1 cellular context compared by ENCODE assay signal in genomic region chr16:58515125-58515870, GRCh38.
TF ChIP-seq lines count a peak whose summit lies in the region.

SETD6 (plus strand) TSS chr16:58515517; CDS start chr16:58515538, 21 bp downstream.

TF ChIP-seq in HepG2, 621 proteins besides CTCF, POLR2A, EP300 and RAD21 (continued from another document and continues in another):
- no peak for TF ChIP-seq ZNF3 (CRISPR knock-in tag; IDR thresholded peaks at IDR 0.05)
- TF ChIP-seq SALL1 (CRISPR knock-in tag; IDR thresholded peaks at IDR 0.05), result peak; percentile 95
- peak; percentile 100 for TF ChIP-seq KDM2A (CRISPR knock-in tag; IDR thresholded peaks at IDR 0.05; ENCODE audit: borderline replicate concordance, low read depth)
- TF ChIP-seq ZNF83 (CRISPR knock-in tag; IDR thresholded peaks at IDR 0.05; ENCODE audit: borderline replicate concordance), result no peak
- TF ChIP-seq MED13 (CRISPR knock-in tag; IDR thresholded peaks at IDR 0.05), result no peak; the same call in none of the 2 replicates
- TF ChIP-seq NFIC (IDR thresholded peaks at IDR 0.05; ENCODE audit: low read length), result no peak; the same call in 1 of the 2 replicates
- TF ChIP-seq E2F2 (CRISPR knock-in tag; IDR thresholded peaks at IDR 0.05; ENCODE audit: borderline replicate concordance), result no peak
- TF ChIP-seq ARNT2 (CRISPR knock-in tag; IDR thresholded peaks at IDR 0.05; ENCODE audit: low read depth), result peak; percentile 99
- peak; percentile 94 for TF ChIP-seq ZNF30 (CRISPR knock-in tag; IDR thresholded peaks at IDR 0.05)
- peak; percentile 42; the same call in 1 of the 2 replicates for TF ChIP-seq ZNF691 (CRISPR knock-in tag; IDR thresholded peaks at IDR 0.05; ENCODE audit: borderline replicate concordance, low read depth)
- TF ChIP-seq ZNF251 (CRISPR knock-in tag; IDR thresholded peaks at IDR 0.05), result no peak
- peak; percentile 88; the same call in 1 of the 2 replicates for TF ChIP-seq ZSCAN20 (CRISPR knock-in tag; IDR thresholded peaks at IDR 0.05; ENCODE audit: borderline replicate concordance)
- TF ChIP-seq HNF4A (CRISPR knock-in tag; IDR thresholded peaks at IDR 0.05), result peak; percentile 52
- 0 out of 2 replicates have a peak, but pooled peaks have one; percentile 43 for TF ChIP-seq ZNF512B (CRISPR knock-in tag; IDR thresholded peaks at IDR 0.05; ENCODE audit: borderline replicate concordance)
- peak; percentile 96 for TF ChIP-seq ZNF280D (CRISPR knock-in tag; IDR thresholded peaks at IDR 0.05)
- peak; percentile 21; the same call in 1 of the 2 replicates for TF ChIP-seq MIXL1 (CRISPR knock-in tag; IDR thresholded peaks at IDR 0.05)
- TF ChIP-seq TMF1 (CRISPR knock-in tag; IDR thresholded peaks at IDR 0.05; ENCODE audit: low read depth), result peak; percentile 83; the same call in 1 of the 2 replicates
- peak; percentile 98; the same call in 1 of the 2 replicates for TF ChIP-seq BCL3 (CRISPR knock-in tag; IDR thresholded peaks at IDR 0.05)
- peak; percentile 90 for TF ChIP-seq ZNF773 (CRISPR knock-in tag; IDR thresholded peaks at IDR 0.05; ENCODE audit: borderline replicate concordance)
- TF ChIP-seq THAP7 (CRISPR knock-in tag; IDR thresholded peaks at IDR 0.05), result peak; percentile 84; the same call in 1 of the 2 replicates
- peak; percentile 92; the same call in 1 of the 2 replicates for TF ChIP-seq ZNF432 (CRISPR knock-in tag; IDR thresholded peaks at IDR 0.05; ENCODE audit: borderline replicate concordance)
- TF ChIP-seq MLXIP (CRISPR knock-in tag; IDR thresholded peaks at IDR 0.05; ENCODE audit: borderline replicate concordance), result peak; percentile 93
- TF ChIP-seq FIP1L1 (IDR thresholded peaks at IDR 0.05; ENCODE audit: borderline replicate concordance, insufficient read depth, low read depth, low read length), result no peak
- peak; percentile 26; the same call in 1 of the 2 replicates for TF ChIP-seq DRAP1 (CRISPR knock-in tag; IDR thresholded peaks at IDR 0.05)
- no peak; the same call in 1 of the 2 replicates for TF ChIP-seq ZNF160 (CRISPR knock-in tag; IDR thresholded peaks at IDR 0.05)
- no peak for TF ChIP-seq ZBTB44 (CRISPR knock-in tag; IDR thresholded peaks at IDR 0.05)
- peak; percentile 19; the same call in 1 of the 2 replicates for TF ChIP-seq RFX3 (CRISPR knock-in tag; IDR thresholded peaks at IDR 0.05)
- TF ChIP-seq ZMAT3 (CRISPR knock-in tag; conservative IDR thresholded peaks at IDR 0.05), result peak; percentile 98
- peak; percentile 95 for TF ChIP-seq ZBTB42 (CRISPR knock-in tag; IDR thresholded peaks at IDR 0.05)
- no peak for TF ChIP-seq ZNF326 (CRISPR knock-in tag; IDR thresholded peaks at IDR 0.05; ENCODE audit: borderline replicate concordance)
- peak; percentile 81 to 94; a peak in 3 of 4 replicates for TF ChIP-seq HMGXB4 (CRISPR knock-in tag; IDR thresholded peaks at IDR 0.05; ENCODE audit: borderline replicate concordance in 1 of 2, low read depth in 1 of 2)
- TF ChIP-seq IKZF4 (CRISPR knock-in tag; IDR thresholded peaks at IDR 0.05; ENCODE audit: borderline replicate concordance, low read depth, not compliant biosample characterization), result peak; percentile 90
- TF ChIP-seq DNMT1 (CRISPR knock-in tag; IDR thresholded peaks at IDR 0.05), result peak; percentile 81
- peak; percentile 17; the same call in 1 of the 2 replicates for TF ChIP-seq KDM3A (CRISPR knock-in tag; IDR thresholded peaks at IDR 0.05; ENCODE audit: low read depth)
- TF ChIP-seq NAIF1 (CRISPR knock-in tag; IDR thresholded peaks at IDR 0.05; ENCODE audit: borderline replicate concordance), result peak; percentile 46; the same call in 1 of the 2 replicates
- peak; percentile 88 for TF ChIP-seq RFXAP (CRISPR knock-in tag; IDR thresholded peaks at IDR 0.05; ENCODE audit: borderline replicate concordance)
- peak; percentile 98 for TF ChIP-seq ZNF598 (CRISPR knock-in tag; IDR thresholded peaks at IDR 0.05; ENCODE audit: borderline replicate concordance)
- no peak for TF ChIP-seq ZBTB1 (CRISPR knock-in tag; IDR thresholded peaks at IDR 0.05; ENCODE audit: borderline replicate concordance)
- TF ChIP-seq ZNF746 (CRISPR knock-in tag; IDR thresholded peaks at IDR 0.05), result peak; percentile 72
- no peak for TF ChIP-seq CHD4 (IDR thresholded peaks at IDR 0.05; ENCODE audit: borderline replicate concordance, low read length)
- peak; percentile 95 for TF ChIP-seq ZNF350 (CRISPR knock-in tag; IDR thresholded peaks at IDR 0.05; ENCODE audit: borderline replicate concordance, low read depth)
- TF ChIP-seq TERF1 (CRISPR knock-in tag; IDR thresholded peaks at IDR 0.05), result peak; percentile 85; the same call in 1 of the 2 replicates
- TF ChIP-seq KLF6 (CRISPR knock-in tag; IDR thresholded peaks at IDR 0.05), result peak; percentile 94
